In genomic region chr14:103746706-103747105, GRCh38 we compare ENCODE assay signal across 1 cellular context.
TF ChIP-seq lines count a peak whose summit lies in the region.

No MANE protein-coding gene starts in this region.

TF ChIP-seq in K562, 482 proteins besides CTCF, POLR2A, EP300 and RAD21 (continued from another document):
- TF ChIP-seq, protein P1, sequence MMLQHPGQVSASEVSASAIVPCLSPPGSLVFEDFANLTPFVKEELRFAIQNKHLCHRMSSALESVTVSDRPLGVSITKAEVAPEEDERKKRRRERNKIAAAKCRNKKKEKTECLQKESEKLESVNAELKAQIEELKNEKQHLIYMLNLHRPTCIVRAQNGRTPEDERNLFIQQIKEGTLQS (IDR thresholded peaks at IDR 0.05), result no peak
- TF ChIP-seq, protein P1 (CRISPR knock-in tag; conservative IDR thresholded peaks at IDR 0.05), result no peak
- TF ChIP-seq, protein P2, sequence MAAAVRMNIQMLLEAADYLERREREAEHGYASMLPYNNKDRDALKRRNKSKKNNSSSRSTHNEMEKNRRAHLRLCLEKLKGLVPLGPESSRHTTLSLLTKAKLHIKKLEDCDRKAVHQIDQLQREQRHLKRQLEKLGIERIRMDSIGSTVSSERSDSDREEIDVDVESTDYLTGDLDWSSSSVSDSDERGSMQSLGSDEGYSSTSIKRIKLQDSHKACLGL (CRISPR knock-in tag; IDR thresholded peaks at IDR 0.05; ENCODE audit: borderline replicate concordance, poor library complexity, severe bottlenecking), result no peak
- TF ChIP-seq ZNF212 (CRISPR knock-in tag; IDR thresholded peaks at IDR 0.05) (no peak), RB1 (IDR thresholded peaks at IDR 0.05; ENCODE audit: low read depth) (no peak), PML (IDR thresholded peaks at IDR 0.05; ENCODE audit: low read length) (no peak), ZNF584 (CRISPR knock-in tag; IDR thresholded peaks at IDR 0.05; ENCODE audit: low read depth) (no peak), NFE2L1 (tag; IDR thresholded peaks at IDR 0.05; ENCODE audit: borderline replicate concordance, low read depth) (no peak), PHTF2 (CRISPR knock-in tag; IDR thresholded peaks at IDR 0.05) (no peak), ZNF436 (CRISPR knock-in tag; IDR thresholded peaks at IDR 0.05) (no peak), SIN3A (IDR thresholded peaks at IDR 0.05; ENCODE audit: borderline replicate concordance in 2 of 2, control insufficient read depth in 1 of 2, low read depth in 2 of 2, low read length in 2 of 2) (no peak), ARID1B (IDR thresholded peaks at IDR 0.05) (no peak), HNRNPK (IDR thresholded peaks at IDR 0.05; ENCODE audit: low read depth, low read length, poor library complexity, severe bottlenecking) (no peak)
